10 cellular contexts compared by ENCODE assay signal in genomic region chr12:117580718-117581062, GRCh38.
DNase-seq lines count a peak whose midpoint lies in the region; ATAC-seq and TF ChIP-seq lines count a peak whose summit lies in the region.
"Had no signal": no experiment of that assay in that cellular context is flagged by ENCODE, and none has a peak within 500 bp of the region (broad histone marks: within the 10 kb centered on the region; RNA-seq: fewer than 3 reads in every experiment).

No MANE protein-coding gene starts in this region.

- intact Hi-C loops in MCF 10A (cut with micrococcal nuclease): no loop called here
- intact Hi-C loops in mammary epithelial cell (cut with micrococcal nuclease): no loop called here
- intact Hi-C loops in heart left ventricle (cut with DNase I): loop anchor here in 7 of 10 donors (10.0 kb wide), 3 partner anchors 254 to 366 kb away; no protein-coding TSS in a partner anchor
- intact Hi-C loops in upper lobe of right lung (cut with DNase I): loop anchor here (10.0 kb wide), 1 partner anchor 206 kb away; no protein-coding TSS in a partner anchor

- no peak overlapping the region for H3K4me3 Mint-ChIP-seq in MCF 10A (ENCODE audit: unreplicated experiment)

- no peak overlapping the region for H3K4me2 ChIP-seq in mammary epithelial cell (ENCODE audit: insufficient read depth, low read depth, low read length)

- no peaks in the 10 kb centered on the region for H3K36me3 Mint-ChIP-seq in MCF 10A (ENCODE audit: insufficient read depth, unreplicated experiment)

- TF ChIP-seq CTCF in MCF 10A (IDR thresholded peaks at IDR 0.05; ENCODE audit: unreplicated experiment): no peak
- no peak for TF ChIP-seq CTCF in mammary epithelial cell (conservative IDR thresholded peaks at IDR 0.05 in 1 of 2, IDR thresholded peaks at IDR 0.05 in 1 of 2; ENCODE audit: extremely low read depth in 1 of 2, insufficient read depth in 1 of 2, low read depth in 1 of 2, low read length in 2 of 2)
- no peak for TF ChIP-seq CTCF in heart left ventricle (IDR thresholded peaks at IDR 0.05)
- TF ChIP-seq CTCF in upper lobe of right lung (IDR thresholded peaks at IDR 0.05): no peak

- H3K27me3 Mint-ChIP-seq in MCF 10A (ENCODE audit: insufficient read depth, unreplicated experiment): peaks cover 15% of the 10 kb centered on the region

- H3K4me1 Mint-ChIP-seq in MCF 10A (ENCODE audit: insufficient read depth, unreplicated experiment): no peaks in the 10 kb centered on the region

- H3K4me3 ChIP-seq in mammary epithelial cell (replicated peaks in 1 of 3; ENCODE audit: insufficient read depth in 1 of 3, low read depth in 2 of 3, low read length in 3 of 3) (no peak overlapping the region), heart left ventricle (peak overlapping the region in 1 of 12 donors; percentile 12), upper lobe of right lung (no peak overlapping the region)

- H2AFZ ChIP-seq in mammary epithelial cell (ENCODE audit: low read depth, low read length): no peak overlapping the region

- no peaks in the 10 kb centered on the region for H3K9me3 Mint-ChIP-seq in MCF 10A (ENCODE audit: unreplicated experiment)

- WGBS in mammary epithelial cell (ENCODE audit: low coverage, missing lambda C conversion rate): 21% methylated on average over 6 of the region's 8 CpGs
- 13 to 22% (median 17%) methylated on average over 8 of the region's 8 CpGs for WGBS in heart left ventricle, 4 donors

- no peak overlapping the region for H3K27ac Mint-ChIP-seq in MCF 10A (ENCODE audit: low read depth, unreplicated experiment)

- DNase-seq in MCF 10A (ENCODE audit: unreplicated experiment) (peak; percentile 60), mammary epithelial cell (no peak), NCI-H69 (lab: John Stamatoyannopoulos, UW) (peak; percentile 78), heart left ventricle (peak; percentile 27 to 72 (median 39)), upper lobe of right lung (peak; percentile 61)
- no peak for DNase-seq in activated CD4-positive, alpha-beta T cell treated with anti-CD3 and anti-CD28 coated beads for 1 hour
- DNase-seq: NCI-H1694 treated with DMSO at 0.1 percent for 48 hours; stimulated activated CD4-positive, alpha-beta T cell treated with anti-CD3 and anti-CD28 coated beads, Interleukin-4, amount 100 ng/mL, for 24 hours had no signal

- H3K27ac ChIP-seq in mammary epithelial cell (ENCODE audit: insufficient read depth, low read depth, low read length): no peak overlapping the region
- H3K27ac ChIP-seq in heart left ventricle: no peak overlapping the region
- H3K27ac ChIP-seq in upper lobe of right lung: no peak overlapping the region

- no peak overlapping the region for H3K9ac ChIP-seq in mammary epithelial cell (ENCODE audit: insufficient read depth, low read length)

- CTCF ChIA-PET in MCF 10A (lab: Yijun Ruan, JAX): interaction anchor here (0.6 to 2.0 kb wide), 7 partner anchors 194 to 422 kb away, joined by 3 to 11 read pairs (median 3); partner anchors contain the start of gene NOS1
- CTCF ChIA-PET in mammary epithelial cell (lab: Charles Lee; ENCODE audit: low non-redundant PET): no interaction called here

- H3K9me3 ChIP-seq in mammary epithelial cell (replicated peaks; ENCODE audit: insufficient read depth, low read length): peaks cover 8% of the 10 kb centered on the region
- H3K9me3 ChIP-seq in heart left ventricle: no peaks in the 10 kb centered on the region
- H3K9me3 ChIP-seq in upper lobe of right lung: no peaks in the 10 kb centered on the region

- in situ Hi-C loops in mammary epithelial cell (cut with MboI; ENCODE audit: low sequenced_read_pairs in 2 of 2): no loop called here

- no peaks in the 10 kb centered on the region for H3K4me1 ChIP-seq in mammary epithelial cell (ENCODE audit: insufficient read depth, low read length)
- peaks cover 0 to 10% (median 0%) of the 10 kb centered on the region in 12 donors for H3K4me1 ChIP-seq in heart left ventricle
- H3K4me1 ChIP-seq in upper lobe of right lung: no peaks in the 10 kb centered on the region

- no peaks in the 10 kb centered on the region for H3K79me2 ChIP-seq in mammary epithelial cell (ENCODE audit: insufficient read depth, low read length)

- no peak for TF ChIP-seq POLR2A in heart left ventricle (IDR thresholded peaks at IDR 0.05)

- ATAC-seq in heart left ventricle (peak; percentile 29 to 78 (median 63)), upper lobe of right lung (peak; percentile 46), HG03469 (IDR thresholded peaks at IDR 0.05; ENCODE audit: unreplicated experiment) (no peak), HG02981 (IDR thresholded peaks at IDR 0.05; ENCODE audit: unreplicated experiment) (no peak)

- dilution Hi-C loops in mammary epithelial cell (cut with HindIII; ENCODE audit: low sequenced_read_pairs): no loop called here

- POLR2A ChIA-PET in MCF 10A (lab: Yijun Ruan, JAX): no interaction called here

- H3K27me3 ChIP-seq in mammary epithelial cell (ENCODE audit: insufficient read depth, low read length) (no peaks in the 10 kb centered on the region), heart left ventricle (peaks cover 0 to 31% (median 9%) of the 10 kb centered on the region in 9 donors), upper lobe of right lung (peaks cover 8% of the 10 kb centered on the region)

- H3K36me3 ChIP-seq in mammary epithelial cell (ENCODE audit: insufficient read depth, low read length) (no peaks in the 10 kb centered on the region), heart left ventricle (no peaks in the 10 kb centered on the region), upper lobe of right lung (no peaks in the 10 kb centered on the region)

- no peaks in the 10 kb centered on the region for H4K20me1 ChIP-seq in mammary epithelial cell (ENCODE audit: insufficient read depth, low read length)

- BruUV-seq in MCF 10A (replicated peaks; lab: Mats Ljungman, UMichigan) (no TSS peak), mammary epithelial cell (replicated peaks; lab: Mats Ljungman, UMichigan) (no TSS peak)

Comparison
In these comparisons a context has a peak if more than half of its experiments do, and no peak if none do; other contexts are left out.
1. DNase-seq: peak in MCF 10A (single experiment), NCI-H69 (single experiment), heart left ventricle (5 of 5) and upper lobe of right lung (single experiment); none in mammary epithelial cell (single experiment) and activated CD4-positive, alpha-beta T cell treated with anti-CD3 and anti-CD28 coated beads for 1 hour (single experiment).
2. ATAC-seq: peak in heart left ventricle (4 of 4) and upper lobe of right lung (single experiment); none in HG03469 (single experiment) and HG02981 (single experiment).
3. intact Hi-C loops: an anchor here in heart left ventricle (10.0 kb wide) and upper lobe of right lung (10.0 kb wide); none called in MCF 10A and mammary epithelial cell.